22 cellular contexts compared by ENCODE assay signal in the genomic region with DNA sequence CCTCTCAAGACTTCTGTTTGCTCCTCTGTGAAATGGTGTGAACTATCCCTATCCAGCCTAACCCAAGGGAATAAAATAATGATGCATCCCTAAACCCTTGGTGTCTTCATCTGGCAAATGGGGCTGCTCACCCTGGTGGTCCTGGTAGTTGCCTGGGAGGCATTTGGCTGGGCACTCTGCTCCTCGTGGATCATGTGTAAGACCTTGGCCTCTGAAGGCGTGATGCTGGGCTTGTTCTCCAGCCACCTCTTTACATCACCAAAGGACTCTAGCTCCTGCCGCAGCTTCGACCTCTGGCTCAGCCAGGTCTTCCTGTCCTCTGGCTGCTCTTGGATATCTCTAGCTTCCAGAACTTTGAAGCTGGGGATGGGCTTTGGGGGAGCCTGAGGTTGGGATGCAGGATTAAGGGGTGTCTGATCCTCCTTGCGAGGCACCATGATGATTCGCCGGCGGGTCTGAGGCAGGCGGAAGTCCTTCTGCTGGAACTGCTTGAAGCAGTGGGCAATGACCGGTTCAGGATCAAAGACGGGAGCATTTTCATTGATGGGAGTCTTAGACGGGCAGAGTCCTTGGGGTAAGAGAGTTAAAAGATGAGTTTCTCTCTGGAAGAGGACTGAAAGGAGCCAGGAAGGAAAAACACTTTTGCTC. TPM values are rescaled to one million over a fixed set of nuclear protein-coding genes. Genes with fewer than 3 reads are reported as not detected.
DNase-seq lines count a peak whose midpoint lies in the region; ATAC-seq, FAIRE-seq and TF ChIP-seq lines count a peak whose summit lies in the region.
"Had no signal": no experiment of that assay in that cellular context is flagged by ENCODE, and none has a peak within 500 bp of the region (broad histone marks: within the 10 kb centered on the region; RNA-seq: fewer than 3 reads in every experiment).

No MANE protein-coding gene starts in this region.

- no peak overlapping the region for H3K4ac ChIP-seq in IMR-90 (ENCODE audit: low read depth, low read length)

- 95% methylated on average over 6 of the region's 12 CpGs for WGBS in A549 (ENCODE audit: missing lambda C conversion rate)
- WGBS in IMR-90 (ENCODE audit: extremely low coverage in 2 of 2, insufficient read length in 1 of 2), 2 experiments: 88% methylated on average over 8 of the region's 12 CpGs; no CpG with 5 or more reads in 1 of the 2 experiments
- WGBS in smooth muscle cell (ENCODE audit: low lambda C conversion rate): 93% methylated on average over 12 of the region's 12 CpGs

- POLR2A ChIA-PET in A549 (lab: Yijun Ruan, JAX) (interaction anchor here (1.2 kb wide), 1 partner anchor 8 kb away, joined by 4 read pairs; no protein-coding TSS in a partner anchor), IMR-90 (lab: Charles Lee; ENCODE audit: unreplicated experiment) (interaction anchor here (0.6 kb wide), 1 partner anchor 13 kb away, joined by 6 read pairs; no protein-coding TSS in a partner anchor)

- no peak overlapping the region for H2BK15ac ChIP-seq in IMR-90 (ENCODE audit: low read depth, low read length)

- no peak overlapping the region for H3K23ac ChIP-seq in IMR-90 (ENCODE audit: low read depth, low read length)

- no peak overlapping the region for H4K8ac ChIP-seq in IMR-90 (ENCODE audit: low read depth in 2 of 2, low read length in 2 of 2)

- peaks cover 30% of the 10 kb centered on the region for H3K4me1 ChIP-seq in A549
- peaks cover 9% of the 10 kb centered on the region for H3K4me1 ChIP-seq in IMR-90 (ENCODE audit: control insufficient read depth, insufficient read depth, low read length)
- H3K4me1 ChIP-seq in smooth muscle cell (ENCODE audit: low read depth): peaks cover 4% of the 10 kb centered on the region
- H3K4me1 ChIP-seq: BE2C had no signal

- no TSS peak for BruUV-seq in IMR-90 (replicated peaks; lab: Mats Ljungman, UMichigan)

- H3F3A ChIP-seq in smooth muscle cell (ENCODE audit: low read depth): peaks cover 2% of the 10 kb centered on the region

- no peak for TF ChIP-seq EP300 in A549 (IDR thresholded peaks at IDR 0.05)

- TF ChIP-seq CTCF in A549 (IDR thresholded peaks at IDR 0.05) (no peak), IMR-90 (conservative IDR thresholded peaks at IDR 0.05; ENCODE audit: low read depth, low read length) (no peak), smooth muscle cell (IDR thresholded peaks at IDR 0.05; ENCODE audit: borderline replicate concordance, insufficient read depth, poor library complexity, severe bottlenecking) (no peak)

- DNase-seq in A549 (ENCODE audit: low read depth in 1 of 2, low spot score in 1 of 2): no peak
- no peak for DNase-seq in IMR-90
- peak; percentile 38 for DNase-seq in islet precursor cell
- peak; percentile 46 for DNase-seq in sciatic nerve (ENCODE audit: low spot score)
- no peak for DNase-seq in smooth muscle cell (lab: John Stamatoyannopoulos, UW; ENCODE audit: unreplicated experiment)
- DNase-seq in NCI-H1105 treated with DMSO at 0.1 percent for 48 hours (lab: John Stamatoyannopoulos, UW): no peak
- DNase-seq: BE2C; CD4-positive, alpha-beta T cell; CD8-positive, alpha-beta memory T cell; DMS 273 treated with DMSO at 0.1 percent for 48 hours; DMS79; EL; GDM1; GOT3; HFFc6 had no signal

- H3K9me1 ChIP-seq in IMR-90 (ENCODE audit: insufficient read depth, low read length): peaks cover 19% of the 10 kb centered on the region

- H3K79me1 ChIP-seq in IMR-90 (ENCODE audit: low read depth in 1 of 2, low read length in 2 of 2): no peaks in the 10 kb centered on the region

- H2AK5ac ChIP-seq in IMR-90 (ENCODE audit: low read depth, low read length): no peak overlapping the region

- H3K79me2 ChIP-seq in smooth muscle cell (ENCODE audit: low read depth): no peaks in the 10 kb centered on the region

- H2BK120ac ChIP-seq in IMR-90 (ENCODE audit: low read depth, low read length): no peak overlapping the region

- H4K20me1 ChIP-seq in IMR-90 (ENCODE audit: insufficient read depth, low read length) (no peaks in the 10 kb centered on the region), smooth muscle cell (ENCODE audit: low read depth) (no peaks in the 10 kb centered on the region)
- H4K20me1 ChIP-seq: BLaER1 treated with 17β-estradiol and CSF1 and Interleukin-3, amounts not matched to agents 10 nM and 100 nM had no signal

- ATAC-seq in A549 (no peak), IMR-90 (ENCODE audit: low read depth) (no peak), sciatic nerve (no peak)

- no peak overlapping the region for H2BK5ac ChIP-seq in IMR-90 (ENCODE audit: low read depth, low read length, poor library complexity, severe bottlenecking)

- no peak overlapping the region for H4K91ac ChIP-seq in IMR-90 (ENCODE audit: insufficient read depth, low read depth, low read length)

- H2AFZ ChIP-seq in IMR-90 (replicated peaks; ENCODE audit: low read length, poor library complexity) (peak overlapping the region; percentile 23), smooth muscle cell (ENCODE audit: low read depth) (no peak overlapping the region)

- H3K27me3 ChIP-seq in IMR-90 (ENCODE audit: control insufficient read depth, insufficient read depth, low read length): no peaks in the 10 kb centered on the region
- no peaks in the 10 kb centered on the region for H3K27me3 ChIP-seq in smooth muscle cell (ENCODE audit: low read depth)
- H3K27me3 ChIP-seq: BE2C; BLaER1 treated with 17β-estradiol and CSF1 and Interleukin-3, amounts not matched to agents 10 nM and 100 nM had no signal

- no peak overlapping the region for H2BK20ac ChIP-seq in IMR-90 (ENCODE audit: low read depth, low read length)

- H3K56ac ChIP-seq in IMR-90 (ENCODE audit: extremely low read depth, insufficient read depth, low read length): no peak overlapping the region

- no peak overlapping the region for H3K4me3 ChIP-seq in A549
- H3K4me3 ChIP-seq in IMR-90 (ENCODE audit: insufficient read depth, low read depth, low read length): no peak overlapping the region
- no peak overlapping the region for H3K4me3 ChIP-seq in smooth muscle cell
- H3K4me3 ChIP-seq: BLaER1 treated with 17β-estradiol and CSF1 and Interleukin-3, amounts not matched to agents 10 nM and 100 nM; HAP-1 had no signal

- no peak overlapping the region for H3K4me2 ChIP-seq in A549
- no peak overlapping the region for H3K4me2 ChIP-seq in IMR-90 (ENCODE audit: low read depth, low read length)
- no peak overlapping the region for H3K4me2 ChIP-seq in smooth muscle cell
- H3K4me2 ChIP-seq: BLaER1 treated with 17β-estradiol and CSF1 and Interleukin-3, amounts not matched to agents 10 nM and 100 nM had no signal

- H4K5ac ChIP-seq in IMR-90 (ENCODE audit: low read depth, low read length): no peak overlapping the region

- H3K14ac ChIP-seq in IMR-90 (replicated peaks; ENCODE audit: low read depth, low read length): no peak overlapping the region

- no peak overlapping the region for H3K18ac ChIP-seq in IMR-90 (ENCODE audit: low read depth, low read length)

- CTCF ChIA-PET in A549 (lab: Yijun Ruan, JAX) (interaction anchor here (1.2 to 2.6 kb wide), 4 partner anchors 9 to 37 kb away, joined by 3 to 13 read pairs (median 5); no protein-coding TSS in a partner anchor), IMR-90 (lab: Yijun Ruan, JAX) (no interaction called here)

- TF ChIP-seq POLR2A in A549 (IDR thresholded peaks at IDR 0.05; ENCODE audit: low read length): no peak
- TF ChIP-seq POLR2A in IMR-90 (IDR thresholded peaks at IDR 0.05; ENCODE audit: low read depth, low read length): no peak

- intact Hi-C loops in IMR-90 (cut with micrococcal nuclease) (no loop called here), sciatic nerve (cut with DNase I) (no loop called here)

- in situ Hi-C loops in IMR-90 (cut with MboI; ENCODE audit: low sequenced_read_pairs): no loop called here

- H2AK9ac ChIP-seq in IMR-90 (replicated peaks; ENCODE audit: low read depth, low read length, poor library complexity): no peak overlapping the region

- no peak for FAIRE-seq in A549 (lab: Jason Lieb, UNC)
- FAIRE-seq: D721Med, GM12891, GM18507, H54 had no signal

- H3K27ac ChIP-seq in A549 (peak overlapping the region; percentile 16 to 26; a peak in 4 of 6 replicates), IMR-90 (ENCODE audit: insufficient read depth, low read length) (no peak overlapping the region), smooth muscle cell (ENCODE audit: low read depth) (no peak overlapping the region)
- H3K27ac ChIP-seq: BLaER1 treated with 17β-estradiol and CSF1 and Interleukin-3, amounts not matched to agents 10 nM and 100 nM had no signal

- TF ChIP-seq RAD21 in A549 (conservative IDR thresholded peaks at IDR 0.05 in 1 of 2, IDR thresholded peaks at IDR 0.05 in 1 of 2) (no peak), IMR-90 (IDR thresholded peaks at IDR 0.05; ENCODE audit: low read length) (no peak)

- H3K36me3 ChIP-seq in IMR-90 (ENCODE audit: control insufficient read depth, insufficient read depth, low read length): no peaks in the 10 kb centered on the region
- no peaks in the 10 kb centered on the region for H3K36me3 ChIP-seq in smooth muscle cell (ENCODE audit: low read depth)
- H3K36me3 ChIP-seq: BE2C; BLaER1 treated with 17β-estradiol and CSF1 and Interleukin-3, amounts not matched to agents 10 nM and 100 nM; HAP-1 had no signal

- H3K9me3 ChIP-seq in A549 (no peaks in the 10 kb centered on the region), IMR-90 (ENCODE audit: control insufficient read depth, insufficient read depth, low read length) (no peaks in the 10 kb centered on the region; the same call in 1 of the 2 replicates), smooth muscle cell (replicated peaks; ENCODE audit: low read depth) (no peaks in the 10 kb centered on the region)
- H3K9me3 ChIP-seq: BE2C, HAP-1 had no signal

- H3K9ac ChIP-seq in IMR-90 (ENCODE audit: low read depth, low read length) (no peak overlapping the region), smooth muscle cell (ENCODE audit: low read depth) (no peak overlapping the region)
- H3K9ac ChIP-seq: BLaER1 treated with 17β-estradiol and CSF1 and Interleukin-3, amounts not matched to agents 10 nM and 100 nM had no signal

- dilution Hi-C loops in IMR-90 (cut with HindIII; ENCODE audit: low sequenced_read_pairs, unreplicated experiment): no loop called here

RNA-seq across cellular contexts. Expression of gene EFCAB12, which starts 7.1 kb away (rescaled TPM):
- polyA plus RNA-seq in A549 (2011; rRNA removed) (0.62 and 0.82 TPM in 2 replicates), A549 (2017; fragmentation: RNase III; extraction: RNeasy Plus Mini Kit Qiagen cat#74134 plus additional on column Dnase treatment) (0.81 to 1.4 TPM (median 1.1 TPM) in 3 replicates), IMR-90 (2012; rRNA removed) (0.09 and 0.17 TPM in 2 replicates), smooth muscle cell (0.90 TPM in 1 of 2 replicates, not detected in the other)
- polyA plus RNA-seq in A549 (2012; cell fraction: cytosol; rRNA removed): 0.53 and 0.56 TPM in 2 replicates
- 2.4 and 2.8 TPM in 2 replicates for polyA plus RNA-seq in A549 (2012; cell fraction: nucleus; rRNA removed)
- 1.2 and 1.7 TPM in 2 replicates for polyA minus RNA-seq in A549 (2011; rRNA and poly(A)+ RNA removed)
- total RNA-seq in IMR-90 (2012; rRNA removed) (under 0.01 TPM in 2 replicates), sciatic nerve (0.40 TPM), smooth muscle cell (0.09 and 0.76 TPM in 2 replicates)
- 0.02 and 0.04 TPM in 2 replicates for polyA plus RNA-seq in IMR-90 (2012; cell fraction: cytosol; rRNA removed)
- polyA plus RNA-seq in IMR-90 (2012; cell fraction: nucleus; rRNA removed; ENCODE audit: low replicate concordance): 0.41 and 0.62 TPM in 2 replicates
- polyA plus RNA-seq: CD14-positive monocyte had no signal

RNA-seq across cellular contexts. Expression of gene MBD4, which starts 18.4 kb away (rescaled TPM):
- polyA plus RNA-seq in A549 (2011; rRNA removed) (38.2 and 49.7 TPM in 2 replicates), A549 (2017; fragmentation: RNase III; extraction: RNeasy Plus Mini Kit Qiagen cat#74134 plus additional on column Dnase treatment) (26.4 to 32.7 TPM (median 31.4 TPM) in 3 replicates), IMR-90 (2012; rRNA removed) (14.9 and 15.0 TPM in 2 replicates), smooth muscle cell (26.5 and 26.8 TPM in 2 replicates)
- 12.4 and 13.5 TPM in 2 replicates for polyA plus RNA-seq in A549 (2012; cell fraction: cytosol; rRNA removed)
- polyA plus RNA-seq in A549 (2012; cell fraction: nucleus; rRNA removed): 12.8 and 17.9 TPM in 2 replicates
- 8.2 and 9.5 TPM in 2 replicates for polyA minus RNA-seq in A549 (2011; rRNA and poly(A)+ RNA removed)
- total RNA-seq in IMR-90 (2012; rRNA removed) (13.8 and 22.2 TPM in 2 replicates), sciatic nerve (30.6 TPM), smooth muscle cell (23.1 and 28.9 TPM in 2 replicates)
- polyA plus RNA-seq in IMR-90 (2012; cell fraction: cytosol; rRNA removed): 6.9 and 10.6 TPM in 2 replicates
- 30.3 and 65.5 TPM in 2 replicates for polyA plus RNA-seq in IMR-90 (2012; cell fraction: nucleus; rRNA removed; ENCODE audit: low replicate concordance)

RNA-seq across cellular contexts. Expression of gene IFT122, which starts 18.7 kb away (rescaled TPM):
- polyA plus RNA-seq in A549 (2011; rRNA removed): 17.1 and 20.3 TPM in 2 replicates
- polyA plus RNA-seq in A549 (2012; cell fraction: cytosol; rRNA removed): 19.0 and 19.7 TPM in 2 replicates
- polyA plus RNA-seq in A549 (2012; cell fraction: nucleus; rRNA removed): 78.1 and 111 TPM in 2 replicates
- 15.0 to 16.8 TPM (median 15.1 TPM) in 3 replicates for polyA plus RNA-seq in A549 (2017; fragmentation: RNase III; extraction: RNeasy Plus Mini Kit Qiagen cat#74134 plus additional on column Dnase treatment)
- 38.7 and 44.4 TPM in 2 replicates for polyA minus RNA-seq in A549 (2011; rRNA and poly(A)+ RNA removed)
- 27.2 and 28.0 TPM in 2 replicates for total RNA-seq in IMR-90 (2012; rRNA removed)
- polyA plus RNA-seq in IMR-90 (2012; rRNA removed): 16.8 and 17.1 TPM in 2 replicates
- polyA plus RNA-seq in IMR-90 (2012; cell fraction: cytosol; rRNA removed): 12.3 and 16.3 TPM in 2 replicates
- 63.8 and 113 TPM in 2 replicates for polyA plus RNA-seq in IMR-90 (2012; cell fraction: nucleus; rRNA removed; ENCODE audit: low replicate concordance)
- total RNA-seq in sciatic nerve: 49.7 TPM
- total RNA-seq in smooth muscle cell: 17.3 and 17.4 TPM in 2 replicates
- 13.2 and 13.4 TPM in 2 replicates for polyA plus RNA-seq in smooth muscle cell

Comparison
In these comparisons a context has a peak if more than half of its experiments do, and no peak if none do; other contexts are left out.
1. DNase-seq: peak in islet precursor cell (single experiment) and sciatic nerve (single experiment); none in A549 (0 of 2), IMR-90 (single experiment), smooth muscle cell (single experiment) and NCI-H1105 treated with DMSO at 0.1 percent for 48 hours (single experiment).
2. H3K27ac ChIP-seq: peak in A549 (2 of 2); none in IMR-90 (single experiment) and smooth muscle cell (single experiment).